ENCODE assay signal across 15 cellular contexts in the genomic region with DNA sequence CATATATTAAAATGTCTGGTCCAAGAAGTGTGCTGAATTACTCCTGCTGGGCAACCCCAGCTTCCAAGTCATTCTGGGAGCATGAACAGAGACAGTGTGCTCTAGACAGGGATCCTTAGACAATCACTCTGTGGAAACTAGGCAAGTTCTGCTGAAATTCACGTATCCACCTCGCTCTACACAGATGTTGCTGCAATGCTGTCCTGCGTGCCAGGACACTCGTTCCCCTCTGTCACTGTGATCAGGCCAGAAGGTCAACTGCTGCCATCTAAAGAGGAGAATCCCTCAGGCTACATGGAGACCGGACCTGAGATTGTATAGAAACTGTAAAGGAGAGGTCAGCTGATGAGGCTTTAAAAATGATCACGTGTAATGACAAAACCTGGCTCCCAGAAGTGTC.
A peak's percentile ranks its signal among the peaks of the same experiment; 100 is the strongest.
DNase-seq lines count a peak whose midpoint lies in the region; ATAC-seq and TF ChIP-seq lines count a peak whose summit lies in the region.
"Had no signal": no experiment of that assay in that cellular context is flagged by ENCODE, and none has a peak within 500 bp of the region (broad histone marks: within the 10 kb centered on the region; RNA-seq: fewer than 3 reads in every experiment).

No MANE protein-coding gene starts in this region.

- POLR2A ChIA-PET in CD8-positive, alpha-beta T cell (lab: Charles Lee): no interaction called here

- peaks cover 83% of the 10 kb centered on the region for H3K36me3 Mint-ChIP-seq in CD8-positive, alpha-beta T cell

- H3K4me1 ChIP-seq in CD8-positive, alpha-beta T cell (ENCODE audit: insufficient read depth, low read length): peaks cover 33% of the 10 kb centered on the region
- peaks cover 50% of the 10 kb centered on the region for H3K4me1 ChIP-seq in SJCRH30
- H3K4me1 ChIP-seq in heart left ventricle: peaks cover 11 to 75% (median 35%) of the 10 kb centered on the region in 12 donors

- no peaks in the 10 kb centered on the region for H3K9me3 ChIP-seq in CD8-positive, alpha-beta T cell (ENCODE audit: low read length)
- H3K9me3 ChIP-seq in SJCRH30 (replicated peaks) (no peaks in the 10 kb centered on the region), heart left ventricle (no peaks in the 10 kb centered on the region)

- peaks cover 21% of the 10 kb centered on the region for H3K36me3 ChIP-seq in CD8-positive, alpha-beta T cell (ENCODE audit: insufficient read depth, low read length)
- H3K36me3 ChIP-seq in SJCRH30 (peaks cover 3% of the 10 kb centered on the region), heart left ventricle (peaks cover 0 to 94% (median 84%) of the 10 kb centered on the region in 9 donors)

- H3K4me3 ChIP-seq in CD8-positive, alpha-beta T cell (ENCODE audit: low read depth, low read length): no peak overlapping the region
- H3K4me3 ChIP-seq in SJCRH30 (0 out of 2 replicates have a peak overlapping the region, but pooled peaks have one; percentile 0), heart left ventricle (no peak overlapping the region)
- H3K4me3 ChIP-seq: K562 had no signal

- no peak for TF ChIP-seq CTCF in CD8-positive, alpha-beta T cell (IDR thresholded peaks at IDR 0.05)
- TF ChIP-seq CTCF in heart left ventricle (IDR thresholded peaks at IDR 0.05): no peak
- TF ChIP-seq CTCF in GM20000 (IDR thresholded peaks at IDR 0.05; ENCODE audit: extremely low read depth, missing control alignments): no peak

- H3K27ac ChIP-seq in CD8-positive, alpha-beta T cell (ENCODE audit: low read depth, low read length): no peak overlapping the region
- H3K27ac ChIP-seq in SJCRH30: peak overlapping the region; percentile 97
- peak overlapping the region in 10 of 12 donors; percentile 52 to 91 (median 70) for H3K27ac ChIP-seq in heart left ventricle

- H3K9me3 Mint-ChIP-seq in CD8-positive, alpha-beta T cell: no peaks in the 10 kb centered on the region

- H3K27ac Mint-ChIP-seq in CD8-positive, alpha-beta T cell: peak overlapping the region; percentile 66

- no peak for DNase-seq in CD8-positive, alpha-beta T cell
- DNase-seq in SJCRH30 (peak in 1 of 2 experiments; percentile 37), heart left ventricle (no peak), sciatic nerve (ENCODE audit: low spot score) (no peak), GM20000 (ENCODE audit: low spot score) (no peak), NCI-H524 (lab: John Stamatoyannopoulos, UW) (no peak)
- DNase-seq: anterior cingulate cortex; COR-L47; NCI-H1417; NCI-H226; OCI-M1; stimulated activated CD4-positive, alpha-beta T cell treated with anti-CD3 and anti-CD28 coated beads, Interleukin-1b, Interleukin-23, amount 100 ng/mL, for 48 hours; SW 1271 had no signal

- no peaks in the 10 kb centered on the region for H3K27me3 ChIP-seq in CD8-positive, alpha-beta T cell (ENCODE audit: insufficient read depth, low read length)
- H3K27me3 ChIP-seq in SJCRH30 (no peaks in the 10 kb centered on the region), heart left ventricle (no peaks in the 10 kb centered on the region)

- peaks cover 30% of the 10 kb centered on the region for H3K4me1 Mint-ChIP-seq in CD8-positive, alpha-beta T cell (ENCODE audit: low read depth)

- intact Hi-C loops in CD8-positive, alpha-beta T cell (cut with DNase I, micrococcal nuclease): loop anchor here in 1 of 2 experiments (5.0 kb wide), 1 partner anchor 33 kb away; no protein-coding TSS in a partner anchor
- intact Hi-C loops in heart left ventricle (cut with DNase I): loop anchor here in 1 of 10 donors (10.0 kb wide), 1 partner anchor 109 kb away; no protein-coding TSS in a partner anchor
- intact Hi-C loops in sciatic nerve (cut with DNase I): no loop called here

- CTCF ChIA-PET in CD8-positive, alpha-beta T cell (lab: Charles Lee): interaction anchor here (1.3 kb wide), 1 partner anchor 138 kb away, joined by 3 read pairs; no protein-coding TSS in a partner anchor

- no peak overlapping the region for H3K4me3 Mint-ChIP-seq in CD8-positive, alpha-beta T cell

- no peaks in the 10 kb centered on the region for H3K27me3 Mint-ChIP-seq in CD8-positive, alpha-beta T cell (ENCODE audit: low read depth)

- TF ChIP-seq POLR2A in heart left ventricle (IDR thresholded peaks at IDR 0.05): no peak

- no peak for ATAC-seq in CD8-positive, alpha-beta T cell
- ATAC-seq in heart left ventricle (no peak), sciatic nerve (peak; percentile 36), HG03045 (IDR thresholded peaks at IDR 0.05; ENCODE audit: unreplicated experiment) (no peak)
- ATAC-seq: K562 had no signal

- 49 to 65% (median 57%) methylated on average over 6 of the region's 6 CpGs for WGBS in heart left ventricle, 4 donors
